Comparison of ENCODE assay signal across 38 cellular contexts in genomic region chr1:68317543-68317942, GRCh38.
"Had no signal": no experiment of that assay in that cellular context is flagged by ENCODE, and none has a peak within 500 bp of the region (broad histone marks: within the 10 kb centered on the region; RNA-seq: fewer than 3 reads in every experiment).

No MANE protein-coding gene starts in this region.

- H3K27ac ChIP-seq: KMS-11, RWPE1, VCaP had no signal

- ATAC-seq: activated CD8-positive, alpha-beta memory T cell treated with anti-CD3 and anti-CD28 coated beads, Interleukin-2, amount 10 ng/mL, durations not matched to agents 7 days and 5 days; activated naive CD8-positive, alpha-beta T cell treated with anti-CD3 and anti-CD28 coated beads, Interleukin-2, amount 50 U/mL, for 24 hours; PC-3; Right ventricle myocardium inferior had no signal

- DNase-seq: activated B cell treated with CpG ODN at 0.5 μM for 24 hours; activated CD4-positive, alpha-beta memory T cell treated with anti-CD3 and anti-CD28 coated beads for 36 hours; activated CD4-positive, alpha-beta T cell treated with anti-CD3 and anti-CD28 coated beads for 4 hours; activated CD4-positive, alpha-beta T cell treated with anti-CD3 and anti-CD28 coated beads, Interleukin-2, amount 50 U/mL, for 1 hour; activated CD4-positive, CD25-positive, alpha-beta regulatory T cell treated with anti-CD3 and anti-CD28 coated beads, Interleukin-2, amount 50 U/mL, for 72 hours; activated CD8-positive, alpha-beta memory T cell treated with anti-CD3 and anti-CD28 coated beads for 24 hours; activated CD8-positive, alpha-beta memory T cell treated with anti-CD3 and anti-CD28 coated beads, Interleukin-2, amount 10 ng/mL, durations not matched to agents 7 days and 5 days; activated CD8-positive, alpha-beta memory T cell treated with anti-CD3 and anti-CD28 coated beads, Interleukin-2, amount 50 U/mL, for 48 hours; activated effector memory CD4-positive, alpha-beta T cell treated with Interleukin-2 at 50 U/mL for 16 hours; activated naive CD4-positive, alpha-beta T cell treated with anti-CD3 and anti-CD28 coated beads, Interleukin-2, amount 10 ng/mL, durations not matched to agents 7 days and 5 days; activated naive CD8-positive, alpha-beta T cell treated with anti-CD3 and anti-CD28 coated beads, Interleukin-2, amount 50 U/mL, for 24 hours; activated T-cell treated with anti-CD3 and anti-CD28 coated beads, Interleukin-2, amount 50 U/mL, for 48 hours; anterior cingulate cortex; caudate nucleus; cerebellar nuclear complex; MM.1S; MV-4-11; NCI-H1092 treated with DMSO at 0.1 percent for 48 hours; NCI-H1417; NCI-H146; NCI-H1930; NCI-H2081 treated with DMSO at 0.1 percent for 48 hours; NCI-H510A; NCI-H526; NCI-H748 treated with DMSO at 0.1 percent for 48 hours; NK-92 treated with Interleukin-12 subunit alpha and Interleukin-12 subunit beta, amount 100 ng/mL, for 24 hours; PC-3; SIG-M5; SW 1271; T-helper 1 cell; T-helper 2 cell; T-helper 9 cell had no signal

- H3K4me3 Mint-ChIP-seq: activated B cell treated with CpG ODN at 0.5 μM for 24 hours; activated CD4-positive, alpha-beta memory T cell treated with anti-CD3 and anti-CD28 coated beads for 36 hours; activated CD8-positive, alpha-beta memory T cell treated with anti-CD3 and anti-CD28 coated beads, Interleukin-2, amount 10 ng/mL, durations not matched to agents 7 days and 5 days; activated naive CD4-positive, alpha-beta T cell treated with anti-CD3 and anti-CD28 coated beads, Interleukin-2, amount 10 ng/mL, durations not matched to agents 7 days and 5 days; activated naive CD8-positive, alpha-beta T cell; activated naive CD8-positive, alpha-beta T cell treated with anti-CD3 and anti-CD28 coated beads, Interleukin-2, amount 50 U/mL, for 24 hours; brain had no signal

- H3K9me3 Mint-ChIP-seq: activated B cell treated with CpG ODN at 0.5 μM for 24 hours; activated CD4-positive, alpha-beta memory T cell treated with anti-CD3 and anti-CD28 coated beads for 36 hours; activated naive CD4-positive, alpha-beta T cell treated with anti-CD3 and anti-CD28 coated beads, Interleukin-2, amount 10 ng/mL, durations not matched to agents 7 days and 5 days; activated naive CD8-positive, alpha-beta T cell treated with anti-CD3 and anti-CD28 coated beads, Interleukin-2, amount 50 U/mL, for 24 hours had no signal

- H3K9ac ChIP-seq: KMS-11 had no signal

- H3K27ac Mint-ChIP-seq: activated B cell treated with CpG ODN at 0.5 μM for 24 hours; activated CD4-positive, alpha-beta memory T cell treated with anti-CD3 and anti-CD28 coated beads for 36 hours; activated CD8-positive, alpha-beta memory T cell treated with anti-CD3 and anti-CD28 coated beads, Interleukin-2, amount 10 ng/mL, durations not matched to agents 7 days and 5 days; activated naive CD4-positive, alpha-beta T cell treated with anti-CD3 and anti-CD28 coated beads, Interleukin-2, amount 10 ng/mL, durations not matched to agents 7 days and 5 days; activated naive CD8-positive, alpha-beta T cell; activated naive CD8-positive, alpha-beta T cell treated with anti-CD3 and anti-CD28 coated beads, Interleukin-2, amount 50 U/mL, for 24 hours had no signal

- H3K36me3 Mint-ChIP-seq: activated CD4-positive, alpha-beta memory T cell treated with anti-CD3 and anti-CD28 coated beads for 36 hours; activated CD8-positive, alpha-beta memory T cell treated with anti-CD3 and anti-CD28 coated beads, Interleukin-2, amount 10 ng/mL, durations not matched to agents 7 days and 5 days; activated naive CD4-positive, alpha-beta T cell treated with anti-CD3 and anti-CD28 coated beads, Interleukin-2, amount 10 ng/mL, durations not matched to agents 7 days and 5 days; activated naive CD8-positive, alpha-beta T cell; brain had no signal

- H3K4me2 ChIP-seq: KMS-11 had no signal

- H3K27me3 Mint-ChIP-seq: activated CD4-positive, alpha-beta memory T cell treated with anti-CD3 and anti-CD28 coated beads for 36 hours; activated CD8-positive, alpha-beta memory T cell treated with anti-CD3 and anti-CD28 coated beads, Interleukin-2, amount 10 ng/mL, durations not matched to agents 7 days and 5 days; activated naive CD4-positive, alpha-beta T cell treated with anti-CD3 and anti-CD28 coated beads, Interleukin-2, amount 10 ng/mL, durations not matched to agents 7 days and 5 days; activated naive CD8-positive, alpha-beta T cell treated with anti-CD3 and anti-CD28 coated beads, Interleukin-2, amount 50 U/mL, for 24 hours had no signal

- H3K4me1 Mint-ChIP-seq: activated B cell treated with CpG ODN at 0.5 μM for 24 hours; activated CD8-positive, alpha-beta memory T cell treated with anti-CD3 and anti-CD28 coated beads, Interleukin-2, amount 10 ng/mL, durations not matched to agents 7 days and 5 days; activated naive CD4-positive, alpha-beta T cell treated with anti-CD3 and anti-CD28 coated beads, Interleukin-2, amount 10 ng/mL, durations not matched to agents 7 days and 5 days; activated naive CD8-positive, alpha-beta T cell treated with anti-CD3 and anti-CD28 coated beads, Interleukin-2, amount 50 U/mL, for 24 hours had no signal
